Comparison of ENCODE assay signal across 20 cellular contexts in the genomic region with DNA sequence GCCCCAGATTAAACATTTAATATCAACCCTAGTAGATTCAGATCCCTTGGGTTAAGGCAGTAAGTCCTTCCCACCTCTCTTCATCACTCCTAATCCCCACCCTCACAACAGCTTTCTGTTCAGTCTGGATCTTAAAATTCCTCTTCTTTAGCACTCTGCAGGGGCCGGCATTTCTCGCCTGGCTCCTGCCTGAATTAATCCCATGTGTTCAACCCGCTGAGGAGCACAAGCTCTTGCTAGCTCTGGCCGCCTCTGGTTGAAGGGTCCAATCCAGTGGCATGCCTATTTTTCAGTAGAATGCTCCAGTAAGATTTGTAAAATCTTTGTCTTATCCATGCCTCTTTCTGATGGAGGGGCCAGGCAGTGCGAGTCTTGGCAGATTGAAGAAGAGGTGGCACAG. TPM values are rescaled to one million over a fixed set of nuclear protein-coding genes. Genes with fewer than 3 reads are reported as not detected.
DNase-seq lines count a peak whose midpoint lies in the region; ATAC-seq, FAIRE-seq and TF ChIP-seq lines count a peak whose summit lies in the region.
"Had no signal": no experiment of that assay in that cellular context is flagged by ENCODE, and none has a peak within 500 bp of the region (broad histone marks: within the 10 kb centered on the region; RNA-seq: fewer than 3 reads in every experiment).

No MANE protein-coding gene starts in this region.

- no peak for FAIRE-seq in kidney (lab: Jason Lieb, UNC)
- FAIRE-seq: GM12891, H1 had no signal

- H3K9me3 ChIP-seq in vagina (no peaks in the 10 kb centered on the region), kidney (ENCODE audit: control insufficient read depth in 1 of 2, low read length in 2 of 2) (no peaks in the 10 kb centered on the region)
- H3K9me3 ChIP-seq: BLaER1, Peyer's patch had no signal

- H3K4me1 Mint-ChIP-seq in stimulated activated naive CD8-positive, alpha-beta T cell treated with anti-CD3 and anti-CD28 coated beads, Interleukin-15, amount 100 ng/mL, for 72 hours = peaks cover 9% of the 10 kb centered on the region
- H3K4me1 Mint-ChIP-seq in brain (peaks cover 12% of the 10 kb centered on the region), nephron (peaks cover 26% of the 10 kb centered on the region)
- H3K4me1 Mint-ChIP-seq: CD4-positive, alpha-beta memory T cell had no signal

- intact Hi-C loops in vagina (cut with DNase I) = no loop called here
- intact Hi-C loops in kidney (cut with DNase I) = no loop called here

- no peak for ATAC-seq in stimulated activated naive CD8-positive, alpha-beta T cell treated with anti-CD3 and anti-CD28 coated beads, Interleukin-15, amount 100 ng/mL, for 72 hours
- no peak for ATAC-seq in stimulated activated naive CD8-positive, alpha-beta T cell treated with anti-CD3 and anti-CD28 coated beads, Interleukin-15, Interleukin-2, amounts not matched to agents 100 U/mL and 50 U/mL, for 24 hours
- ATAC-seq in HG02610 (IDR thresholded peaks at IDR 0.05; ENCODE audit: unreplicated experiment) = no peak
- ATAC-seq: Right ventricle myocardium inferior had no signal

- peak overlapping the region; percentile 2 for H3K27ac ChIP-seq in vagina
- no peak overlapping the region for H3K27ac ChIP-seq in kidney (ENCODE audit: low read depth in 2 of 2, low read length in 2 of 2)
- H3K27ac ChIP-seq: BLaER1, KMS-11, Peyer's patch had no signal

- H3K4me3 Mint-ChIP-seq in stimulated activated naive CD8-positive, alpha-beta T cell treated with anti-CD3 and anti-CD28 coated beads, Interleukin-15, amount 100 ng/mL, for 72 hours = no peak overlapping the region
- H3K4me3 Mint-ChIP-seq in brain (peak overlapping the region in 1 of 5 experiments; percentile 17), nephron (no peak overlapping the region)
- H3K4me3 Mint-ChIP-seq: CD4-positive, alpha-beta memory T cell had no signal

- no peak for DNase-seq in stimulated activated naive CD8-positive, alpha-beta T cell treated with anti-CD3 and anti-CD28 coated beads, Interleukin-15, amount 100 ng/mL, for 72 hours
- no peak for DNase-seq in stimulated activated naive CD8-positive, alpha-beta T cell treated with anti-CD3 and anti-CD28 coated beads, Interleukin-15, Interleukin-2, amounts not matched to agents 100 U/mL and 50 U/mL, for 24 hours
- DNase-seq in vagina (ENCODE audit: extremely low spot score in 2 of 2) (no peak), SKM-1 (lab: John Stamatoyannopoulos, UW; ENCODE audit: unreplicated experiment) (no peak), kidney (no peak)
- DNase-seq: Calu3; CD4-positive, alpha-beta memory T cell; NCI-H1417; NCI-H187; NCI-H2107; NCI-H510A; Peyer's patch had no signal

- TF ChIP-seq POLR2A in vagina (IDR thresholded peaks at IDR 0.05) = no peak

- H3K27me3 Mint-ChIP-seq in stimulated activated naive CD8-positive, alpha-beta T cell treated with anti-CD3 and anti-CD28 coated beads, Interleukin-15, amount 100 ng/mL, for 72 hours = peaks cover 31% of the 10 kb centered on the region
- H3K27me3 Mint-ChIP-seq in brain (no peaks in the 10 kb centered on the region), nephron (ENCODE audit: low read depth) (peaks cover 7% of the 10 kb centered on the region)
- H3K27me3 Mint-ChIP-seq: CD4-positive, alpha-beta memory T cell had no signal

- no peaks in the 10 kb centered on the region for H3K9me3 Mint-ChIP-seq in stimulated activated naive CD8-positive, alpha-beta T cell treated with anti-CD3 and anti-CD28 coated beads, Interleukin-15, amount 100 ng/mL, for 72 hours
- H3K9me3 Mint-ChIP-seq in brain (no peaks in the 10 kb centered on the region), nephron (no peaks in the 10 kb centered on the region)
- H3K9me3 Mint-ChIP-seq: CD4-positive, alpha-beta memory T cell had no signal

- no peak overlapping the region for H3K9ac ChIP-seq in kidney (ENCODE audit: low read length in 2 of 2)
- H3K9ac ChIP-seq: BLaER1, KMS-11 had no signal

- no peaks in the 10 kb centered on the region for H3K27me3 ChIP-seq in vagina
- H3K27me3 ChIP-seq: BLaER1, Peyer's patch had no signal

- no peaks in the 10 kb centered on the region for H3K36me3 ChIP-seq in vagina
- H3K36me3 ChIP-seq in kidney (ENCODE audit: control insufficient read depth in 1 of 2, insufficient read depth in 2 of 2, low read length in 2 of 2) = no peaks in the 10 kb centered on the region
- H3K36me3 ChIP-seq: BLaER1, Peyer's patch had no signal

- TF ChIP-seq CTCF in brain (conservative IDR thresholded peaks at IDR 0.05) = no peak
- no peak for TF ChIP-seq CTCF in nephron (IDR thresholded peaks at IDR 0.05; ENCODE audit: unreplicated experiment in 3 of 3)
- no peak for TF ChIP-seq CTCF in vagina (IDR thresholded peaks at IDR 0.05)
- TF ChIP-seq CTCF in kidney (IDR thresholded peaks at IDR 0.05; ENCODE audit: borderline replicate concordance, extremely low read depth, insufficient read depth) = no peak

- peak overlapping the region; percentile 28 to 95 for H3K27ac Mint-ChIP-seq in stimulated activated naive CD8-positive, alpha-beta T cell treated with anti-CD3 and anti-CD28 coated beads, Interleukin-15, amount 100 ng/mL, for 72 hours
- H3K27ac Mint-ChIP-seq in brain = peak overlapping the region in 4 of 5 experiments; percentile 25 to 83 (median 70)
- peak overlapping the region; percentile 45 to 98 (median 94) for H3K27ac Mint-ChIP-seq in nephron
- H3K27ac Mint-ChIP-seq: CD4-positive, alpha-beta memory T cell had no signal

- peaks cover 7% of the 10 kb centered on the region for H3K36me3 Mint-ChIP-seq in brain
- no peaks in the 10 kb centered on the region for H3K36me3 Mint-ChIP-seq in nephron (ENCODE audit: low read depth)

- H3K4me1 ChIP-seq in vagina (peaks cover 21% of the 10 kb centered on the region), kidney (ENCODE audit: control insufficient read depth in 1 of 2, insufficient read depth in 1 of 2, low read depth in 1 of 2, low read length in 2 of 2) (peaks cover 0 to 6% of the 10 kb centered on the region in 2 donors)
- H3K4me1 ChIP-seq: Peyer's patch had no signal

- H3K4me3 ChIP-seq in vagina (no peak overlapping the region), kidney (ENCODE audit: low read length in 2 of 2) (no peak overlapping the region)
- H3K4me3 ChIP-seq: BLaER1, Peyer's patch had no signal

RNA-seq across cellular contexts. Expression of a gene that starts 59.2 kb away (rescaled TPM):
- polyA plus RNA-seq in brain (ENCODE audit: insufficient read depth, low read depth, low replicate concordance) (138 TPM), kidney (ENCODE audit: insufficient read depth, low read depth, low replicate concordance) (89.0 TPM)
- total RNA-seq in vagina (37.6 TPM), kidney (111 TPM)
